17 cellular contexts compared by ENCODE assay signal in the genomic region with DNA sequence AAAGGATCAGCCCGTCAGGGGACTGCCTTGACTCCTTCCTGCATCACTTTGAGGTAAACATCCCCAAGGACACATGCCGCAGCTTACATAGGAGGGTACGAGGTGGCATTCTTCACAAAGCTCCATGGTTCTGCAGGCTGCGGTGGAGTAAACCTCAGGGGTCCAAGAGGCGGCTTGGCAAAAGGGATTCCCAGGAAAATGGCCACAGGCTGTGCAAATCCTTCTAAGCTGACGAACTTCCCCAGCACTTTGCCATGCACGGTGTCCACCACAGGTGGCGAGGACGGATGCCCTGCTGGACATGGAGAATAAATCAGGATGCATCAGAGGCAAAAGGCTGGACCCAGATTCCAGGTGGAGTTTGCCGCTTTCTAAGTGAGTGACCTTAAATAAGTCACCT. TPM values are rescaled to one million over a fixed set of nuclear protein-coding genes. Genes with fewer than 3 reads are reported as not detected.
A peak's percentile ranks its signal among the peaks of the same experiment; 100 is the strongest.
DNase-seq lines count a peak whose midpoint lies in the region; ATAC-seq and TF ChIP-seq lines count a peak whose summit lies in the region.
"Had no signal": no experiment of that assay in that cellular context is flagged by ENCODE, and none has a peak within 500 bp of the region (broad histone marks: within the 10 kb centered on the region; RNA-seq: fewer than 3 reads in every experiment).

No MANE protein-coding gene starts in this region.

- no peak for TF ChIP-seq CTCF in A673 (conservative IDR thresholded peaks at IDR 0.05; ENCODE audit: low read depth, low read length)
- TF ChIP-seq CTCF in osteocyte (IDR thresholded peaks at IDR 0.05), result no peak

- CTCF ChIA-PET in A673 (lab: Charles Lee), result no interaction called here

- H3K4me3 Mint-ChIP-seq in osteocyte (ENCODE audit: unreplicated experiment), result no peak overlapping the region
- no peak overlapping the region for H3K4me3 Mint-ChIP-seq in activated naive CD8-positive, alpha-beta T cell treated with anti-CD3 and anti-CD28 coated beads, Interleukin-2, amount 50 U/mL, for 24 hours
- H3K4me3 Mint-ChIP-seq: CD8-positive, alpha-beta T cell; H9 had no signal

- intact Hi-C loops in A673 (cut with micrococcal nuclease; ENCODE audit: unreplicated experiment), result no loop called here

- H3K27me3 ChIP-seq in A673 (replicated peaks; ENCODE audit: insufficient read depth, low read depth, low read length, poor library complexity), result no peaks in the 10 kb centered on the region

- POLR2A ChIA-PET in A673 (lab: Charles Lee; ENCODE audit: low non-redundant PET), result no interaction called here

- peak overlapping the region; percentile 41 for H3K4me3 ChIP-seq in A673 (ENCODE audit: low read depth, low read length, poor library complexity, severe bottlenecking)
- H3K4me3 ChIP-seq: A549, GM23248 had no signal

- no peak overlapping the region for H3K27ac Mint-ChIP-seq in osteocyte (ENCODE audit: unreplicated experiment)
- H3K27ac Mint-ChIP-seq in activated naive CD8-positive, alpha-beta T cell treated with anti-CD3 and anti-CD28 coated beads, Interleukin-2, amount 50 U/mL, for 24 hours, result no peak overlapping the region
- H3K27ac Mint-ChIP-seq: CD8-positive, alpha-beta T cell; H9 had no signal

- BruUV-seq in A673 (replicated peaks; lab: Mats Ljungman, UMichigan), result no TSS peak

- no peaks in the 10 kb centered on the region for H3K27me3 Mint-ChIP-seq in osteocyte (ENCODE audit: unreplicated experiment)
- H3K27me3 Mint-ChIP-seq in activated naive CD8-positive, alpha-beta T cell treated with anti-CD3 and anti-CD28 coated beads, Interleukin-2, amount 50 U/mL, for 24 hours, result peaks cover 2% of the 10 kb centered on the region

- ATAC-seq in activated naive CD8-positive, alpha-beta T cell treated with anti-CD3 and anti-CD28 coated beads, Interleukin-2, amount 50 U/mL, for 24 hours, result no peak
- ATAC-seq: A549; CD8-positive, alpha-beta T cell; HCT116 had no signal

- H3K4me1 ChIP-seq in A673 (ENCODE audit: insufficient read depth, low read length, poor library complexity, severe bottlenecking), result no peaks in the 10 kb centered on the region
- H3K4me1 ChIP-seq: A549 had no signal

- no peaks in the 10 kb centered on the region for H3K36me3 Mint-ChIP-seq in osteocyte (ENCODE audit: unreplicated experiment)
- H3K36me3 Mint-ChIP-seq in activated naive CD8-positive, alpha-beta T cell treated with anti-CD3 and anti-CD28 coated beads, Interleukin-2, amount 50 U/mL, for 24 hours (ENCODE audit: low read depth), result no peaks in the 10 kb centered on the region
- H3K36me3 Mint-ChIP-seq: CD8-positive, alpha-beta T cell had no signal

- DNase-seq in A673 (ENCODE audit: low spot score), result no peak
- DNase-seq in ecto neural progenitor cell (ENCODE audit: low spot score), result peak; percentile 33
- peak; percentile 81 for DNase-seq in osteocyte (ENCODE audit: extremely low spot score, unreplicated experiment)
- DNase-seq in NCI-H1092 treated with DMSO at 0.1 percent for 48 hours (lab: John Stamatoyannopoulos, UW), result no peak
- no peak for DNase-seq in activated naive CD8-positive, alpha-beta T cell treated with anti-CD3 and anti-CD28 coated beads, Interleukin-2, amount 50 U/mL, for 24 hours
- DNase-seq in NOMO-1 treated with DMSO at 0.1 percent for 48 hours (lab: John Stamatoyannopoulos, UW; ENCODE audit: unreplicated experiment), result no peak
- DNase-seq: 8988T; C1 segment of cervical spinal cord; Caco-2; CD8-positive, alpha-beta T cell; DMS153; DND-41; GM23248; H9 had no signal

- no peaks in the 10 kb centered on the region for H3K9me3 Mint-ChIP-seq in osteocyte (ENCODE audit: unreplicated experiment)
- H3K9me3 Mint-ChIP-seq in activated naive CD8-positive, alpha-beta T cell treated with anti-CD3 and anti-CD28 coated beads, Interleukin-2, amount 50 U/mL, for 24 hours, result no peaks in the 10 kb centered on the region
- H3K9me3 Mint-ChIP-seq: CD8-positive, alpha-beta T cell; H9 had no signal

- no peaks in the 10 kb centered on the region for H3K4me1 Mint-ChIP-seq in osteocyte (ENCODE audit: unreplicated experiment)
- H3K4me1 Mint-ChIP-seq in activated naive CD8-positive, alpha-beta T cell treated with anti-CD3 and anti-CD28 coated beads, Interleukin-2, amount 50 U/mL, for 24 hours, result no peaks in the 10 kb centered on the region

- H3K36me3 ChIP-seq in A673 (ENCODE audit: insufficient read depth, low read length, poor library complexity, severe bottlenecking), result peaks cover 36% of the 10 kb centered on the region

- no peak overlapping the region for H3K27ac ChIP-seq in A673 (ENCODE audit: low read depth, low read length, poor library complexity, severe bottlenecking)
- H3K27ac ChIP-seq: A549, GM23248 had no signal

- H3K9me3 ChIP-seq in A673 (ENCODE audit: low read depth, low read length, poor library complexity, severe bottlenecking), result no peaks in the 10 kb centered on the region
- H3K9me3 ChIP-seq: A549, Caco-2 had no signal

RNA-seq across cellular contexts. Expression of a gene that starts 4.2 kb away (rescaled TPM):
- 523 and 625 TPM in 2 replicates for total RNA-seq in A673 (2021)
- total RNA-seq in osteocyte, result not detected in 2 replicates
- total RNA-seq: CD8-positive, alpha-beta T cell; GM23248; H9 had no signal

RNA-seq across cellular contexts. Expression of a gene that starts 46.5 kb away (rescaled TPM):
- not detected in 2 replicates for total RNA-seq in A673 (2021)
- total RNA-seq in osteocyte, result not detected in 2 replicates
- total RNA-seq: Caco-2; CD8-positive, alpha-beta T cell; GM23248; H4; H9 had no signal

Comparison
In these comparisons a context has a peak if more than half of its experiments do, and no peak if none do; other contexts are left out.
1. DNase-seq: peak in ecto neural progenitor cell (single experiment) and osteocyte (single experiment); none in A673 (single experiment), NCI-H1092 treated with DMSO at 0.1 percent for 48 hours (single experiment), activated naive CD8-positive, alpha-beta T cell treated with anti-CD3 and anti-CD28 coated beads, Interleukin-2, amount 50 U/mL, for 24 hours (single experiment) and NOMO-1 treated with DMSO at 0.1 percent for 48 hours (single experiment).
2. RNA of a gene that starts 4.2 kb away (total RNA-seq): 523 to 625 TPM in A673; not detected in osteocyte; every median in the first group is over 100 times any median in the second.